ENCODE assay signal across 11 cellular contexts in the genomic region with DNA sequence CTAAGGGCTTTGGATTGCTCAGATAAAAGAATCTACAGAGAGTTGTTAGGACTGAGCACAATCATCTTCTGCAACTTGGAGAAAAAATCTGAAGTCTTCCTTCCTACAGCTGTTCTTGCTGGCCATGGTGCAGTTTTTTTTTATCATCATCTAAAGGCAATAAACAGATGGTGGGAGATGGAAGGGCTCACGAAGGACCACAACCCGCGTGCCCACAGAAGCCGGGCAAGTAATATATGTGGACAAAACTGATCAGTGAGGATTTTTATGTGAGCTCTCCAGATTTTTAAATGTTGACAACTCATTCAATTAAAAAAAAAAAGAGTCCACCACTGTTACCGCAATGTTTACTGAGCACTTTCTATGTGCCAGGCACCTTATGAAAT.
"Had no signal": no experiment of that assay in that cellular context is flagged by ENCODE, and none has a peak within 500 bp of the region (broad histone marks: within the 10 kb centered on the region; RNA-seq: fewer than 3 reads in every experiment).

No MANE protein-coding gene starts in this region.

- FAIRE-seq: pancreas had no signal

- H3K27me3 ChIP-seq: adrenal gland, body of pancreas, pancreas, testis had no signal

- H3K9me3 ChIP-seq: adrenal gland, body of pancreas, mucosa of descending colon, pancreas, testis had no signal

- DNase-seq: effector memory CD8-positive, alpha-beta T cell; pancreas had no signal

- H3K9me3 Mint-ChIP-seq: activated naive CD4-positive, alpha-beta T cell treated with anti-CD3 and anti-CD28 coated beads for 36 hours; central memory CD8-positive, alpha-beta T cell; effector memory CD8-positive, alpha-beta T cell; natural killer cell treated with Interleukin-12 subunit alpha and Interleukin-12 subunit beta and Interleukin-15 and Interleukin-18, amount 100 ng/mL, for 72 hours; stimulated activated naive CD8-positive, alpha-beta T cell treated with anti-CD3 and anti-CD28 coated beads, Interleukin-15, amount 100 ng/mL, for 72 hours had no signal

- H3K27me3 Mint-ChIP-seq: activated CD4-positive, alpha-beta T cell treated with anti-CD3 and anti-CD28 coated beads for 36 hours; central memory CD8-positive, alpha-beta T cell; effector memory CD8-positive, alpha-beta T cell; stimulated activated naive CD8-positive, alpha-beta T cell treated with anti-CD3 and anti-CD28 coated beads, Interleukin-15, amount 100 ng/mL, for 72 hours had no signal

- ATAC-seq: effector memory CD8-positive, alpha-beta T cell had no signal

- H3K4me3 Mint-ChIP-seq: activated CD4-positive, alpha-beta T cell treated with anti-CD3 and anti-CD28 coated beads for 36 hours; activated naive CD4-positive, alpha-beta T cell treated with anti-CD3 and anti-CD28 coated beads for 36 hours; central memory CD8-positive, alpha-beta T cell; effector memory CD8-positive, alpha-beta T cell; natural killer cell treated with Interleukin-12 subunit alpha and Interleukin-12 subunit beta and Interleukin-15 and Interleukin-18, amount 100 ng/mL, for 72 hours had no signal

- H3K27ac Mint-ChIP-seq: activated CD4-positive, alpha-beta T cell treated with anti-CD3 and anti-CD28 coated beads for 36 hours; activated naive CD4-positive, alpha-beta T cell treated with anti-CD3 and anti-CD28 coated beads for 36 hours; effector memory CD8-positive, alpha-beta T cell; stimulated activated naive CD8-positive, alpha-beta T cell treated with anti-CD3 and anti-CD28 coated beads, Interleukin-15, amount 100 ng/mL, for 72 hours had no signal

- H3K36me3 Mint-ChIP-seq: natural killer cell treated with Interleukin-12 subunit alpha and Interleukin-12 subunit beta and Interleukin-15 and Interleukin-18, amount 100 ng/mL, for 72 hours had no signal

- H3K4me3 ChIP-seq: adrenal gland, body of pancreas, mucosa of descending colon, pancreas had no signal

- H3K4me1 ChIP-seq: pancreas had no signal

- H3K27ac ChIP-seq: adrenal gland, body of pancreas, pancreas, testis had no signal

- H3K36me3 ChIP-seq: adrenal gland, pancreas had no signal
